In the genomic region with DNA sequence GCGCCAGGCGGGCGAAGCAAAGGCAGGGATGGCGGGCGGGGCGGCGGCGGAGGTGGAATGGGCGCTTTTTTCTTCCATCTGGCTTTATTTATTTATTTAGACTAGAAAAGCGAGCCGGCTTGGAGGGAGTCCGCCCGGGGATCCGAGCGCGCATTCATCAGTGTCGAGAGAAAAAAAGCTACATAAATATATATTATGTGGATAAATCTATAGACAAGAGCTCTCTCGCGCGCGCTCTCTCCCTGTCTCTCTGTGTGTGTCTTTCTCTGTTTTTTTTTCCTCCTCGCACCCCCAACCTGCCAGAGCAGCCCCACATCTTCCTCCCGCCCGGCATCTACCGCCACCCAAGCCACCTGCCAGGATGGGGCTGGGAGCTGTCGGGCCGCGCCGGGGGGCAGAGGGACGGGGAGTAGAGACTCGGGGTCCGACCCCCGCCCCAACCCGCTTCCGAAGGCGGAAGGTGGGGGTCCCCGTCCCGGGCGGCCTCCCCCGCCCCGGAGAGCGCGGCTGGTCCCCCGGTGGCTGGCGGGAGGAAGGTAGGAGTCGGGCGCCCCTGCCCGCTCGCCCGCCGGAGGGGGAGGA, we compare ENCODE assay signal across 9 cellular contexts. TPM values are rescaled to one million over a fixed set of nuclear protein-coding genes. Genes with fewer than 3 reads are reported as not detected.
DNase-seq lines count a peak whose midpoint lies in the region; ATAC-seq and TF ChIP-seq lines count a peak whose summit lies in the region.
"Had no signal": no experiment of that assay in that cellular context is flagged by ENCODE, and none has a peak within 500 bp of the region (broad histone marks: within the 10 kb centered on the region; RNA-seq: fewer than 3 reads in every experiment).

No MANE protein-coding gene starts in this region.

- H3K4me1 ChIP-seq in BE2C (no peaks in the 10 kb centered on the region), ectodermal cell (ENCODE audit: control insufficient read depth, insufficient read depth, low read length) (peaks cover 12% of the 10 kb centered on the region)
- H3K4me1 ChIP-seq: SJSA1 had no signal

- peak overlapping the region; percentile 26 to 75 (median 54) for H3K4me3 Mint-ChIP-seq in naive B cell

- H3K27me3 ChIP-seq in BE2C (no peaks in the 10 kb centered on the region), MG63 (peaks cover 53% of the 10 kb centered on the region), ectodermal cell (ENCODE audit: control insufficient read depth, insufficient read depth, low read length, poor library complexity, severe bottlenecking) (peaks cover 94% of the 10 kb centered on the region)

- no peak overlapping the region for H3K27ac Mint-ChIP-seq in naive B cell

- no peak for TF ChIP-seq CTCF in BE2C (IDR thresholded peaks at IDR 0.05; ENCODE audit: low read depth, low read length)

- ATAC-seq in naive B cell (ENCODE audit: low read depth in 2 of 2) = no peak
- no peak for ATAC-seq in HG02642 (IDR thresholded peaks at IDR 0.05; ENCODE audit: poor library complexity, unreplicated experiment)
- ATAC-seq in GM19351 (IDR thresholded peaks at IDR 0.05; ENCODE audit: unreplicated experiment) = no peak

- no peak overlapping the region for H3K27ac ChIP-seq in ectodermal cell (ENCODE audit: insufficient read depth, low read depth, low read length, poor library complexity, severe bottlenecking)
- H3K27ac ChIP-seq: SJSA1 had no signal

- H3K9me3 Mint-ChIP-seq in naive B cell = peaks cover 0 to 10% (median 3%) of the 10 kb centered on the region in 7 donors

- H3K27me3 Mint-ChIP-seq in naive B cell = peaks cover 61 to 81% (median 73%) of the 10 kb centered on the region in 3 donors

- no peaks in the 10 kb centered on the region for H3K9me3 ChIP-seq in BE2C
- no peaks in the 10 kb centered on the region for H3K9me3 ChIP-seq in MG63
- no peaks in the 10 kb centered on the region for H3K9me3 ChIP-seq in ectodermal cell (ENCODE audit: control insufficient read depth, low read length)
- H3K9me3 ChIP-seq: SJSA1 had no signal

- 0% methylated on average over 42 to 47 of the region's 51 CpGs for WGBS in ectodermal cell, 2 experiments

- H3K36me3 Mint-ChIP-seq in naive B cell = peaks cover 0 to 6% of the 10 kb centered on the region in 2 donors

- H3K4me3 ChIP-seq in BE2C (ENCODE audit: low read depth, low read length) (peak overlapping the region; percentile 64), MG63 (peak overlapping the region; percentile 27), ectodermal cell (ENCODE audit: insufficient read depth, low read depth, low read length) (peak overlapping the region; percentile 42)
- H3K4me3 ChIP-seq: SJSA1 had no signal

- peaks cover 12 to 27% (median 16%) of the 10 kb centered on the region in 3 donors for H3K4me1 Mint-ChIP-seq in naive B cell

- H3K36me3 ChIP-seq in BE2C (no peaks in the 10 kb centered on the region), MG63 (no peaks in the 10 kb centered on the region), ectodermal cell (ENCODE audit: control insufficient read depth, insufficient read depth, low read length) (no peaks in the 10 kb centered on the region)
- H3K36me3 ChIP-seq: SJSA1 had no signal

- DNase-seq in BE2C (no peak), MG63 (no peak), naive B cell (no peak), AML-193 (lab: John Stamatoyannopoulos, UW) (no peak), GM19240 (ENCODE audit: insufficient read length, low spot score) (no peak)

RNA-seq across cellular contexts. Expression of gene CELF4, which starts 1.0 kb away (rescaled TPM):
- polyA plus RNA-seq in BE2C (2012; ENCODE audit: insufficient read depth, insufficient read length, low read depth) = 29.2 TPM
- total RNA-seq in MG63 (2014; rRNA removed; shearing (Covaris generic); ENCODE audit: low replicate concordance) = not detected in 2 replicates
- polyA plus RNA-seq in ectodermal cell (2013, experiment 1 of 4) = 1.2 TPM
- polyA plus RNA-seq in ectodermal cell (2013, experiment 2 of 4) = 0.85 TPM
- 1.1 TPM for polyA plus RNA-seq in ectodermal cell (2013, experiment 3 of 4)
- polyA plus RNA-seq in ectodermal cell (2013, experiment 4 of 4) = 1.0 TPM
- polyA plus RNA-seq in naive B cell (ENCODE audit: low read depth in 6 of 6) = under 1 TPM in 5 of 6 donors, not detected in 1; 0.21 to 0.34 (median 0.24) TPM
- total RNA-seq: SJSA1 had no signal
